ENCODE assay signal across 11 cellular contexts in genomic region chr17:4049546-4049945, GRCh38.
DNase-seq lines count a peak whose midpoint lies in the region; ATAC-seq and TF ChIP-seq lines count a peak whose summit lies in the region.
"Had no signal": no experiment of that assay in that cellular context is flagged by ENCODE, and none has a peak within 500 bp of the region (broad histone marks: within the 10 kb centered on the region; RNA-seq: fewer than 3 reads in every experiment).

No MANE protein-coding gene starts in this region.

- WGBS in heart right ventricle, 2 donors = 41 to 50% methylated on average over 4 of the region's 4 CpGs

- TF ChIP-seq POLR2A in erythroblast (IDR thresholded peaks at IDR 0.05; ENCODE audit: low read length) (no peak), GM18505 (IDR thresholded peaks at IDR 0.05; ENCODE audit: borderline replicate concordance, extremely low read depth, insufficient read depth, insufficient read length) (no peak)

- H3K4me3 ChIP-seq in HEK293 (ENCODE audit: low read depth, low read length) (no peak overlapping the region), heart right ventricle (no peak overlapping the region)

- TF ChIP-seq CTCF in HEK293 (tag by site-specific recombination; IDR thresholded peaks at IDR 0.05) (no peak), heart right ventricle (IDR thresholded peaks at IDR 0.05) (no peak)

- POLR2A ChIA-PET in HEK293 (lab: Yijun Ruan, JAX) = no interaction called here

- CTCF ChIA-PET in HEK293 (lab: Yijun Ruan, JAX) = interaction anchor here (0.9 kb wide), 1 partner anchor 135 kb away, joined by 3 read pairs; no protein-coding TSS in a partner anchor

- DNase-seq in astrocyte of the hippocampus (ENCODE audit: low read depth, low spot score) (peak; percentile 6), left kidney (ENCODE audit: low read depth, low spot score) (peak; percentile 77), erythroblast (lab: John Stamatoyannopoulos, UW) (no peak), heart right ventricle (no peak)
- DNase-seq: CD8-positive, alpha-beta memory T cell; DMS53; GF-D8; KBM-7 had no signal

- no peaks in the 10 kb centered on the region for H3K27me3 ChIP-seq in heart right ventricle

- no peaks in the 10 kb centered on the region for H3K4me1 ChIP-seq in HEK293 (ENCODE audit: control insufficient read depth, insufficient read depth, low read length)
- no peaks in the 10 kb centered on the region for H3K4me1 ChIP-seq in heart right ventricle

- H3K9me3 ChIP-seq in HEK293 (ENCODE audit: control insufficient read depth, insufficient read depth, low read depth, low read length) (no peaks in the 10 kb centered on the region), heart right ventricle (no peaks in the 10 kb centered on the region)

- H3K36me3 ChIP-seq in HEK293 (ENCODE audit: control insufficient read depth in 2 of 2, insufficient read depth in 1 of 2, low read length in 2 of 2) (peaks cover 52 to 92% of the 10 kb centered on the region in 2 experiments), heart right ventricle (peaks cover 8 to 100% (median 96%) of the 10 kb centered on the region in 9 donors)

- no peak for ATAC-seq in GM18505 (IDR thresholded peaks at IDR 0.05; ENCODE audit: unreplicated experiment)
- no peak for ATAC-seq in heart right ventricle
- ATAC-seq in HG02870 (IDR thresholded peaks at IDR 0.05; ENCODE audit: unreplicated experiment) = no peak

- H3K27ac ChIP-seq in HEK293 (ENCODE audit: extremely low read depth, low read depth, low read length) = no peak overlapping the region
- no peak overlapping the region for H3K27ac ChIP-seq in heart right ventricle

- intact Hi-C loops in heart right ventricle (cut with DNase I) = loop anchor here in 2 of 10 donors (2.0 to 10.0 kb wide), 2 partner anchors 39 to 1665 kb away; no protein-coding TSS in a partner anchor

TF ChIP-seq in HEK293, 187 proteins besides CTCF, POLR2A, EP300 and RAD21:
- TF ChIP-seq ZNF248 (tag by site-specific recombination; IDR thresholded peaks at IDR 0.05) (no peak), ZFHX2 (tag by site-specific recombination; conservative IDR thresholded peaks at IDR 0.05) (no peak)
- TF ChIP-seq, protein P1, sequence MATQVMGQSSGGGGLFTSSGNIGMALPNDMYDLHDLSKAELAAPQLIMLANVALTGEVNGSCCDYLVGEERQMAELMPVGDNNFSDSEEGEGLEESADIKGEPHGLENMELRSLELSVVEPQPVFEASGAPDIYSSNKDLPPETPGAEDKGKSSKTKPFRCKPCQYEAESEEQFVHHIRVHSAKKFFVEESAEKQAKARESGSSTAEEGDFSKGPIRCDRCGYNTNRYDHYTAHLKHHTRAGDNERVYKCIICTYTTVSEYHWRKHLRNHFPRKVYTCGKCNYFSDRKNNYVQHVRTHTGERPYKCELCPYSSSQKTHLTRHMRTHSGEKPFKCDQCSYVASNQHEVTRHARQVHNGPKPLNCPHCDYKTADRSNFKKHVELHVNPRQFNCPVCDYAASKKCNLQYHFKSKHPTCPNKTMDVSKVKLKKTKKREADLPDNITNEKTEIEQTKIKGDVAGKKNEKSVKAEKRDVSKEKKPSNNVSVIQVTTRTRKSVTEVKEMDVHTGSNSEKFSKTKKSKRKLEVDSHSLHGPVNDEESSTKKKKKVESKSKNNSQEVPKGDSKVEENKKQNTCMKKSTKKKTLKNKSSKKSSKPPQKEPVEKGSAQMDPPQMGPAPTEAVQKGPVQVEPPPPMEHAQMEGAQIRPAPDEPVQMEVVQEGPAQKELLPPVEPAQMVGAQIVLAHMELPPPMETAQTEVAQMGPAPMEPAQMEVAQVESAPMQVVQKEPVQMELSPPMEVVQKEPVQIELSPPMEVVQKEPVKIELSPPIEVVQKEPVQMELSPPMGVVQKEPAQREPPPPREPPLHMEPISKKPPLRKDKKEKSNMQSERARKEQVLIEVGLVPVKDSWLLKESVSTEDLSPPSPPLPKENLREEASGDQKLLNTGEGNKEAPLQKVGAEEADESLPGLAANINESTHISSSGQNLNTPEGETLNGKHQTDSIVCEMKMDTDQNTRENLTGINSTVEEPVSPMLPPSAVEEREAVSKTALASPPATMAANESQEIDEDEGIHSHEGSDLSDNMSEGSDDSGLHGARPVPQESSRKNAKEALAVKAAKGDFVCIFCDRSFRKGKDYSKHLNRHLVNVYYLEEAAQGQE (tag by site-specific recombination; IDR thresholded peaks at IDR 0.05) = peak; percentile 88

Comparison
In these comparisons a context has a peak if more than half of its experiments do, and no peak if none do; other contexts are left out.
1. DNase-seq: peak in astrocyte of the hippocampus (single experiment) and left kidney (single experiment); none in erythroblast (0 of 2) and heart right ventricle (0 of 2).